Comparison of ENCODE assay signal across 14 cellular contexts in the genomic region with DNA sequence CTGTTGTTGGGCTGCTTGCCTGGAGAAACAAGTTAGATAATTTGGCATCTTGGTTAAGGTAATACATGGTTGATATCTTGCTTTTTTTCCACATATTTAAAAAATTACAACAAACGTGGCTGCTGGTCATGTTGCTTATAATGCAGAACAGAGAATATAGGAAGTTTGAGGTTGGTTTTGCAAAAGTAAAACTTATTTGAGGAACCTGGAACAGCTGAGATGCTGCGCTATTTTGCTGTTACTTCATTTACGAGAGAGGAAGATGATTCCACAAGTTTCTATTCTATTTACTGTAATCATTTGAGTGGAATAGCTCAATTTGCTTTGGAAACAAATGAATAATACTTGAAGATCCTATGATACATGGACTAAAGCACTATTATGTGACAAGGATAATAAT.
DNase-seq lines count a peak whose midpoint lies in the region; ATAC-seq and TF ChIP-seq lines count a peak whose summit lies in the region.
"Had no signal": no experiment of that assay in that cellular context is flagged by ENCODE, and none has a peak within 500 bp of the region (broad histone marks: within the 10 kb centered on the region; RNA-seq: fewer than 3 reads in every experiment).

No MANE protein-coding gene starts in this region.

- TF ChIP-seq CTCF in CD14-positive monocyte (IDR thresholded peaks at IDR 0.05) (no peak), NB4 (IDR thresholded peaks at IDR 0.05; ENCODE audit: low read depth, low read length) (no peak), coronary artery (IDR thresholded peaks at IDR 0.05) (no peak), GM10266 (IDR thresholded peaks at IDR 0.05; ENCODE audit: control insufficient read depth, insufficient read depth, low read depth, missing control alignments) (no peak), foreskin fibroblast (IDR thresholded peaks at IDR 0.05; ENCODE audit: low read depth, low read length) (no peak)

- H3K4me3 ChIP-seq in NB4 (ENCODE audit: low read depth, low read length): no peak overlapping the region
- H3K4me3 ChIP-seq in coronary artery: peak overlapping the region; percentile 51
- H3K4me3 ChIP-seq in foreskin fibroblast (ENCODE audit: low read depth in 1 of 2, low read length in 2 of 2): no peak overlapping the region

- peaks cover 43% of the 10 kb centered on the region for H3K4me1 Mint-ChIP-seq in CD14-positive monocyte

- no peak for TF ChIP-seq POLR2A in NB4 (IDR thresholded peaks at IDR 0.05; ENCODE audit: extremely low read depth, insufficient read length)

- peak overlapping the region in 1 of 2 donors; percentile 58 for H3K27ac ChIP-seq in coronary artery
- H3K27ac ChIP-seq: foreskin keratinocyte, VCaP had no signal

- H3K27ac Mint-ChIP-seq in CD14-positive monocyte: peak overlapping the region; percentile 82 to 94 (median 91)

- ATAC-seq in HG03175 (IDR thresholded peaks at IDR 0.05; ENCODE audit: unreplicated experiment): no peak
- no peak for ATAC-seq in GM19395 (IDR thresholded peaks at IDR 0.05; ENCODE audit: unreplicated experiment)
- ATAC-seq: foreskin keratinocyte, PC-3 had no signal

- peaks cover 16 to 27% of the 10 kb centered on the region in 2 donors for H3K36me3 Mint-ChIP-seq in CD14-positive monocyte

- H3K9me3 Mint-ChIP-seq in CD14-positive monocyte: peaks cover 0 to 7% (median 0%) of the 10 kb centered on the region in 7 donors

- intact Hi-C loops in CD14-positive monocyte (cut with micrococcal nuclease): loop anchor here in 1 of 2 donors (5.0 kb wide), 1 partner anchor 54 kb away; no protein-coding TSS in a partner anchor

- peaks cover 0 to 3% (median 0%) of the 10 kb centered on the region in 3 donors for H3K27me3 Mint-ChIP-seq in CD14-positive monocyte (ENCODE audit: low read depth in 3 of 3)

- H3K4me3 Mint-ChIP-seq in CD14-positive monocyte: peak overlapping the region; percentile 81 to 97

- DNase-seq in CD14-positive monocyte (ENCODE audit: low spot score): no peak
- DNase-seq in NB4 (ENCODE audit: low read depth): peak; percentile 6
- no peak for DNase-seq in coronary artery (ENCODE audit: low spot score)
- DNase-seq in pons (ENCODE audit: low spot score): peak; percentile 68
- no peak for DNase-seq in GM10266 (ENCODE audit: extremely low spot score)
- DNase-seq in foreskin fibroblast: no peak
- DNase-seq: foreskin keratinocyte, mammary epithelial cell, NCI-H1417, NCI-H446, PC-3 had no signal

Comparison
In these comparisons a context has a peak if more than half of its experiments do, and no peak if none do; other contexts are left out.
1. DNase-seq: peak in NB4 (single experiment) and pons (single experiment); none in CD14-positive monocyte (single experiment), coronary artery (single experiment), GM10266 (single experiment) and foreskin fibroblast (0 of 2).